Comparison of ENCODE assay signal across 8 cellular contexts in genomic region chr1:206479164-206480125, GRCh38. TPM values are rescaled to one million over a fixed set of nuclear protein-coding genes. Genes with fewer than 3 reads are reported as not detected.
DNase-seq lines count a peak whose midpoint lies in the region; ATAC-seq and TF ChIP-seq lines count a peak whose summit lies in the region.

No MANE protein-coding gene starts in this region.

- TF ChIP-seq CTCF in Loucy (conservative IDR thresholded peaks at IDR 0.05; ENCODE audit: low read length) (peak; percentile 91), osteoblast (IDR thresholded peaks at IDR 0.05; ENCODE audit: extremely low read depth, low read depth, low read length) (peak; percentile 86), uterus (IDR thresholded peaks at IDR 0.05) (peak; percentile 67 to 79 (median 78))

- peaks cover 22% of the 10 kb centered on the region for H3K4me1 Mint-ChIP-seq in activated T-helper 17 cell treated with anti-CD3 and anti-CD28 coated beads, Interleukin-2, amount 50 U/mL, for 72 hours

- H2AFZ ChIP-seq in Loucy (ENCODE audit: low read length) (no peak overlapping the region), osteoblast (ENCODE audit: low read length) (no peak overlapping the region)

- H3K27me3 Mint-ChIP-seq in activated T-helper 17 cell treated with anti-CD3 and anti-CD28 coated beads, Interleukin-2, amount 50 U/mL, for 72 hours, result no peaks in the 10 kb centered on the region

- H3K27ac Mint-ChIP-seq in activated T-helper 17 cell treated with anti-CD3 and anti-CD28 coated beads, Interleukin-2, amount 50 U/mL, for 72 hours, result peak overlapping the region; percentile 73

- H3K4me3 ChIP-seq in Loucy (ENCODE audit: low read length, poor library complexity, severe bottlenecking) (no peak overlapping the region), osteoblast (ENCODE audit: insufficient read depth, low read length) (no peak overlapping the region), uterus (no peak overlapping the region)

- H3K4me1 ChIP-seq in Loucy (ENCODE audit: insufficient read depth, low read length, poor library complexity, severe bottlenecking), result peaks cover 4% of the 10 kb centered on the region
- peaks cover 12% of the 10 kb centered on the region for H3K4me1 ChIP-seq in osteoblast (ENCODE audit: insufficient read depth, low read length)
- no peaks in the 10 kb centered on the region for H3K4me1 ChIP-seq in uterus

- no peak for TF ChIP-seq POLR2A in uterus (IDR thresholded peaks at IDR 0.05)

- H3K9me2 ChIP-seq in Loucy (replicated peaks; ENCODE audit: low read depth, low read length), result no peaks in the 10 kb centered on the region

- H3K9me3 ChIP-seq in Loucy (ENCODE audit: insufficient read depth, low read depth, low read length), result no peaks in the 10 kb centered on the region
- H3K9me3 ChIP-seq in osteoblast (ENCODE audit: low read depth, low read length), result no peaks in the 10 kb centered on the region
- H3K9me3 ChIP-seq in uterus, result no peaks in the 10 kb centered on the region

- no peak overlapping the region for H3K4me3 Mint-ChIP-seq in activated T-helper 17 cell treated with anti-CD3 and anti-CD28 coated beads, Interleukin-2, amount 50 U/mL, for 72 hours

- ATAC-seq in activated T-helper 17 cell treated with anti-CD3 and anti-CD28 coated beads, Interleukin-2, amount 50 U/mL, for 72 hours (replicated peaks), result peak; percentile 36
- ATAC-seq in HG02885 (IDR thresholded peaks at IDR 0.05; ENCODE audit: poor library complexity, unreplicated experiment), result no peak

- H3K27me3 ChIP-seq in Loucy (ENCODE audit: insufficient read depth, low read length, poor library complexity, severe bottlenecking), result no peaks in the 10 kb centered on the region
- no peaks in the 10 kb centered on the region for H3K27me3 ChIP-seq in osteoblast (ENCODE audit: insufficient read depth, low read length)
- no peaks in the 10 kb centered on the region for H3K27me3 ChIP-seq in uterus

- no peaks in the 10 kb centered on the region for H3F3A ChIP-seq in Loucy (ENCODE audit: low read depth)

- H3K4me2 ChIP-seq in Loucy (ENCODE audit: low read depth, low read length, poor library complexity, severe bottlenecking) (no peak overlapping the region), osteoblast (ENCODE audit: insufficient read depth, low read length) (no peak overlapping the region)

- peaks cover 81% of the 10 kb centered on the region for H3K36me3 Mint-ChIP-seq in activated T-helper 17 cell treated with anti-CD3 and anti-CD28 coated beads, Interleukin-2, amount 50 U/mL, for 72 hours (ENCODE audit: low read depth)

- no peak overlapping the region for H3K27ac ChIP-seq in osteoblast (ENCODE audit: low read depth, low read length)
- H3K27ac ChIP-seq in uterus, result no peak overlapping the region

- no peaks in the 10 kb centered on the region for H4K20me1 ChIP-seq in Loucy (ENCODE audit: insufficient read depth, low read length, poor library complexity, severe bottlenecking)
- peaks cover 6% of the 10 kb centered on the region for H4K20me1 ChIP-seq in osteoblast (ENCODE audit: insufficient read depth, low read length)

- peak; percentile 79 for DNase-seq in EH (ENCODE audit: low read depth)
- DNase-seq in SHP77 (lab: John Stamatoyannopoulos, UW), result peak; percentile 48 to 53
- peak; percentile 80 for DNase-seq in fibroblast of the conjunctiva (ENCODE audit: low read depth)
- peak; percentile 96 for DNase-seq in osteoblast (ENCODE audit: insufficient read length, low spot score, missing footprints)
- DNase-seq in uterus, result peak; percentile 65 to 77

- H3K9me3 Mint-ChIP-seq in activated T-helper 17 cell treated with anti-CD3 and anti-CD28 coated beads, Interleukin-2, amount 50 U/mL, for 72 hours, result no peaks in the 10 kb centered on the region

- no peaks in the 10 kb centered on the region for H3K79me2 ChIP-seq in Loucy (ENCODE audit: insufficient read depth, low read length)
- no peaks in the 10 kb centered on the region for H3K79me2 ChIP-seq in osteoblast (ENCODE audit: insufficient read depth, low read length)

- intact Hi-C loops in uterus (cut with DNase I; ENCODE audit: low total_unique reads), result no loop called here

- H3K9ac ChIP-seq in Loucy (ENCODE audit: low read depth, low read length, poor library complexity, severe bottlenecking), result no peak overlapping the region

- H3K36me3 ChIP-seq in Loucy (ENCODE audit: insufficient read depth, low read length), result peaks cover 66% of the 10 kb centered on the region; the same call in 1 of the 2 replicates
- peaks cover 60% of the 10 kb centered on the region for H3K36me3 ChIP-seq in osteoblast (ENCODE audit: insufficient read depth, low read length)
- H3K36me3 ChIP-seq in uterus, result no peaks in the 10 kb centered on the region

RNA-seq across cellular contexts. Expression of gene IKBKE, which starts 9.2 kb away (rescaled TPM):
- total RNA-seq in activated T-helper 17 cell treated with anti-CD3 and anti-CD28 coated beads, Interleukin-2, amount 50 U/mL, for 72 hours, result 10 to 100 TPM; 21.7 to 26.6 TPM
- 14.7 and 18.8 TPM in 2 replicates for total RNA-seq in osteoblast
- total RNA-seq in uterus, result 1 to 10 TPM in 2 of 4 donors, not detected in 2; 1.5 to 6.7 TPM

RNA-seq across cellular contexts. Expression of gene RASSF5, which starts 27.9 kb away (rescaled TPM):
- total RNA-seq in activated T-helper 17 cell treated with anti-CD3 and anti-CD28 coated beads, Interleukin-2, amount 50 U/mL, for 72 hours, result 100 to 1,000 TPM; 162 to 227 TPM
- 0.59 and 0.72 TPM in 2 replicates for total RNA-seq in osteoblast
- 1 to 10 TPM in 3 of 4 donors, under 1 TPM in 1; 0.77 to 5.3 (median 3.2) TPM for total RNA-seq in uterus

Comparison
In these comparisons a context has a peak if more than half of its experiments do, and no peak if none do; other contexts are left out.
1. RNA of gene RASSF5, which starts 27.9 kb away (total RNA-seq): 162 to 227 TPM in activated T-helper 17 cell treated with anti-CD3 and anti-CD28 coated beads, Interleukin-2, amount 50 U/mL, for 72 hours; 0.77 to 5.3 TPM in uterus and 0.59 to 0.72 TPM in osteoblast; every median in the first group is over 10 times any median in the second.
2. Peak in every context shown above with its lines, with median percentiles within 50 percentile points of each other: DNase-seq and CTCF ChIP-seq.